In the genomic region with DNA sequence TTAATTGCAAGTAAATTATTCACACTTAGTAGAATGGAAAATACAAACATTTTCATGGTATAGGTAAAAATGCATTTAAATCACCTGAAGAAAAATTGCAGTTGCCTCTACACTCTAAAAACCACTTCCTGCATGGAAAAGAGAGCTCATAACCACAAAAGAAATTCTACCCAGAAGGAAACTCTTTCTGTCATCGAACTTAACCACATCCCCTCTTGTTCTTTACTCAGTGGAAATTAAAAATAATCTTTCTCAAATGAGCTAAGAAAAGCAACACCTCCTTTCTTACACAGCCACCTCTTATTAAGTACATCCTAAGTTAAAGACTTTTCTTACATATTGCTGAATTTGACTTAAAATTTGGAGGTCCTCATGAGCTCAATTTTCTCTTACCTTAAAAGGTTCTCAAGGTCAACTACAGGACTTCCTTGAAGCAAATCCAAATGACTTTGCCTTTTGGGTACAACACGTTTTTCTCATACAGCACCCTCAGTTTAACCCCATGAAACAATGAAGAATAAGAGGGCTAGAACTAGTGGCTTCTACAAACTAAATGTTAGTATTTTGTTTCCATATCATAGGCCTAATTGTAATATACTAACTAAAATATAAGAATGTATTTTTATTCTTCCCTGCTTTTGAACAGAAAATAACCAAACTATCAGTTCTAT, we compare ENCODE assay signal across 10 cellular contexts.
DNase-seq lines count a peak whose midpoint lies in the region; ATAC-seq, FAIRE-seq and TF ChIP-seq lines count a peak whose summit lies in the region.
"Had no signal": no experiment of that assay in that cellular context is flagged by ENCODE, and none has a peak within 500 bp of the region (broad histone marks: within the 10 kb centered on the region; RNA-seq: fewer than 3 reads in every experiment).

No MANE protein-coding gene starts in this region.

- H4K20me1 ChIP-seq in OCI-LY7 (ENCODE audit: insufficient read depth, low read length) = no peaks in the 10 kb centered on the region

- 0 out of 2 replicates have a peak overlapping the region, but pooled peaks have one; percentile 3 for H3K4me2 ChIP-seq in OCI-LY7 (ENCODE audit: low read length)

- H3K27me3 Mint-ChIP-seq in activated CD8-positive, alpha-beta memory T cell treated with anti-CD3 and anti-CD28 coated beads, Interleukin-2, amount 10 ng/mL, durations not matched to agents 7 days and 5 days = peaks cover 3% of the 10 kb centered on the region
- H3K27me3 Mint-ChIP-seq in stimulated activated naive B cell treated with anti-CD40 and anti-IgM and Interleukin-4, amounts not matched to agents 10 μg/mL and 1 μg/mL and 100 μg/mL, for 72 hours = no peaks in the 10 kb centered on the region
- H3K27me3 Mint-ChIP-seq: brain had no signal

- H3K9me3 Mint-ChIP-seq in activated CD8-positive, alpha-beta memory T cell treated with anti-CD3 and anti-CD28 coated beads, Interleukin-2, amount 10 ng/mL, durations not matched to agents 7 days and 5 days (ENCODE audit: low read depth) = peaks cover 3% of the 10 kb centered on the region
- peaks cover 0 to 5% of the 10 kb centered on the region in 2 donors for H3K9me3 Mint-ChIP-seq in stimulated activated naive B cell treated with anti-CD40 and anti-IgM and Interleukin-4, amounts not matched to agents 10 μg/mL and 1 μg/mL and 100 μg/mL, for 72 hours
- H3K9me3 Mint-ChIP-seq: brain had no signal

- peak overlapping the region; percentile 96 for H3K27ac Mint-ChIP-seq in activated CD8-positive, alpha-beta memory T cell treated with anti-CD3 and anti-CD28 coated beads, Interleukin-2, amount 10 ng/mL, durations not matched to agents 7 days and 5 days
- peak overlapping the region; percentile 90 for H3K27ac Mint-ChIP-seq in stimulated activated naive B cell treated with anti-CD40 and anti-IgM and Interleukin-4, amounts not matched to agents 10 μg/mL and 1 μg/mL and 100 μg/mL, for 72 hours
- H3K27ac Mint-ChIP-seq: brain had no signal

- no TSS peak for BruUV-seq in OCI-LY7 (replicated peaks; lab: Mats Ljungman, UMichigan)

- H2AFZ ChIP-seq in OCI-LY7 (ENCODE audit: low read length) = no peak overlapping the region

- no peaks in the 10 kb centered on the region for H3K9me3 ChIP-seq in OCI-LY7 (ENCODE audit: low read length)

- CTCF ChIA-PET in activated CD8-positive, alpha-beta memory T cell treated with anti-CD3 and anti-CD28 coated beads, Interleukin-2, amount 10 ng/mL, durations not matched to agents 7 days and 5 days (lab: Charles Lee) = interaction anchor here (2.2 kb wide), 1 partner anchor 9 kb away, joined by 6 read pairs; no protein-coding TSS in a partner anchor
- CTCF ChIA-PET in OCI-LY7 (lab: Charles Lee; ENCODE audit: unreplicated experiment) = no interaction called here

- H3K4me1 ChIP-seq in OCI-LY7 (ENCODE audit: insufficient read depth, low read length, poor library complexity, severe bottlenecking) = peaks cover 8% of the 10 kb centered on the region

- no peak overlapping the region for H3K27ac ChIP-seq in OCI-LY7 (ENCODE audit: low read depth, low read length, poor library complexity, severe bottlenecking)

- no peak for TF ChIP-seq CTCF in OCI-LY7 (conservative IDR thresholded peaks at IDR 0.05; ENCODE audit: low read length)

- intact Hi-C loops in OCI-LY7 (cut with micrococcal nuclease; ENCODE audit: unreplicated experiment) = no loop called here

- no peaks in the 10 kb centered on the region for H3K9me2 ChIP-seq in OCI-LY7 (ENCODE audit: insufficient read depth, low read length)

- peaks cover 36% of the 10 kb centered on the region for H3K36me3 Mint-ChIP-seq in activated CD8-positive, alpha-beta memory T cell treated with anti-CD3 and anti-CD28 coated beads, Interleukin-2, amount 10 ng/mL, durations not matched to agents 7 days and 5 days
- H3K36me3 Mint-ChIP-seq in stimulated activated naive B cell treated with anti-CD40 and anti-IgM and Interleukin-4, amounts not matched to agents 10 μg/mL and 1 μg/mL and 100 μg/mL, for 72 hours = peaks cover 0 to 7% of the 10 kb centered on the region in 2 donors
- H3K36me3 Mint-ChIP-seq: brain had no signal

- TF ChIP-seq POLR2A in H54 (IDR thresholded peaks at IDR 0.05; ENCODE audit: low read depth, low read length) = no peak

- peak overlapping the region; percentile 56 for H3K4me3 Mint-ChIP-seq in activated CD8-positive, alpha-beta memory T cell treated with anti-CD3 and anti-CD28 coated beads, Interleukin-2, amount 10 ng/mL, durations not matched to agents 7 days and 5 days
- peak overlapping the region; percentile 23 to 45 for H3K4me3 Mint-ChIP-seq in stimulated activated naive B cell treated with anti-CD40 and anti-IgM and Interleukin-4, amounts not matched to agents 10 μg/mL and 1 μg/mL and 100 μg/mL, for 72 hours
- H3K4me3 Mint-ChIP-seq: brain had no signal

- no peak for FAIRE-seq in H54 (lab: Jason Lieb, UNC)

- H3K4me1 Mint-ChIP-seq in activated CD8-positive, alpha-beta memory T cell treated with anti-CD3 and anti-CD28 coated beads, Interleukin-2, amount 10 ng/mL, durations not matched to agents 7 days and 5 days = peaks cover 61% of the 10 kb centered on the region
- peaks cover 38 to 63% of the 10 kb centered on the region in 2 donors for H3K4me1 Mint-ChIP-seq in stimulated activated naive B cell treated with anti-CD40 and anti-IgM and Interleukin-4, amounts not matched to agents 10 μg/mL and 1 μg/mL and 100 μg/mL, for 72 hours
- H3K4me1 Mint-ChIP-seq: brain had no signal

- POLR2A ChIA-PET in OCI-LY7 (lab: Charles Lee) = interaction anchor here (1.0 kb wide), 2 partner anchors 13 to 22 kb away, joined by 3 read pairs; no protein-coding TSS in a partner anchor

- peak; percentile 85 for ATAC-seq in activated CD8-positive, alpha-beta memory T cell treated with anti-CD3 and anti-CD28 coated beads, Interleukin-2, amount 10 ng/mL, durations not matched to agents 7 days and 5 days
- peak; percentile 91 for ATAC-seq in HG02885 (IDR thresholded peaks at IDR 0.05; ENCODE audit: poor library complexity, unreplicated experiment)
- peak; percentile 83 to 90 for ATAC-seq in stimulated activated naive B cell treated with anti-CD40 and anti-IgM and Interleukin-4, amounts not matched to agents 10 μg/mL and 1 μg/mL and 100 μg/mL, for 72 hours (replicated peaks)

- no peak for DNase-seq in activated CD8-positive, alpha-beta memory T cell treated with anti-CD3 and anti-CD28 coated beads, Interleukin-2, amount 10 ng/mL, durations not matched to agents 7 days and 5 days
- no peak for DNase-seq in activated CD8-positive, alpha-beta memory T cell treated with anti-CD3 and anti-CD28 coated beads for 24 hours
- DNase-seq in OCI-LY7 (ENCODE audit: low spot score) (no peak), midbrain (lab: John Stamatoyannopoulos, UW) (no peak), H54 (ENCODE audit: insufficient read length, low spot score) (no peak), NCI-H1092 (lab: John Stamatoyannopoulos, UW) (no peak)
- no peak for DNase-seq in stimulated activated naive B cell treated with anti-CD40 and anti-IgM and Interleukin-4, amounts not matched to agents 10 μg/mL and 1 μg/mL and 100 μg/mL, for 72 hours
- DNase-seq: NCI-H187 had no signal

- no peaks in the 10 kb centered on the region for H3K79me2 ChIP-seq in OCI-LY7 (ENCODE audit: insufficient read depth, low read depth, low read length)

- no peaks in the 10 kb centered on the region for H3K36me3 ChIP-seq in OCI-LY7 (ENCODE audit: insufficient read depth, low read length)

- no peak overlapping the region for H3K4me3 ChIP-seq in OCI-LY7 (ENCODE audit: low read depth, low read length, poor library complexity, severe bottlenecking)
